ENCODE assay signal across 10 cellular contexts in the genomic region with DNA sequence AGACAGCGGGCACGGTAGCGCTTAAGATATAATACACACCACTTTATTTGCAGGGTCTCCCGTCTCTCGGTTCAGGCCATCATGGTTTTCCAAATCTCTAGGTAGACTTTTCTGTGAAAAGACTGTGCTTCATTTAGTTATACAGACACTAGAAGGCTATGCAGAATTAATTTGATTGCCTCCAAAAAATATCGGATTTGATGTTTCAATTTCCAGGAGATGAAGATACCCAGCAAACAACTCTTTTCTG. TPM values are rescaled to one million over a fixed set of nuclear protein-coding genes. Genes with fewer than 3 reads are reported as not detected.
DNase-seq lines count a peak whose midpoint lies in the region; ATAC-seq and TF ChIP-seq lines count a peak whose summit lies in the region.
"Had no signal": no experiment of that assay in that cellular context is flagged by ENCODE, and none has a peak within 500 bp of the region (broad histone marks: within the 10 kb centered on the region; RNA-seq: fewer than 3 reads in every experiment).

No MANE protein-coding gene starts in this region.

- peaks cover 87% of the 10 kb centered on the region for H3K79me2 ChIP-seq in OCI-LY7 (ENCODE audit: insufficient read depth, low read depth, low read length)

- no peak for TF ChIP-seq CTCF in CD4-positive, alpha-beta T cell (IDR thresholded peaks at IDR 0.05)
- TF ChIP-seq CTCF in OCI-LY7 (conservative IDR thresholded peaks at IDR 0.05; ENCODE audit: low read length) (no peak), fibroblast of pulmonary artery (IDR thresholded peaks at IDR 0.05; ENCODE audit: low read length, missing control alignments) (no peak), prostate gland (IDR thresholded peaks at IDR 0.05) (no peak)

- peaks cover 27% of the 10 kb centered on the region for H3K4me1 Mint-ChIP-seq in CD4-positive, alpha-beta T cell (ENCODE audit: low read depth)
- H3K4me1 Mint-ChIP-seq in T-helper 2 cell treated with Interferon-gamma antibody and Interleukin-4, amounts not matched to agents 5 μg/mL and 100 μg/mL, for 36 hours (ENCODE audit: low read depth) = peaks cover 27% of the 10 kb centered on the region
- H3K4me1 Mint-ChIP-seq in activated CD8-positive, alpha-beta memory T cell treated with anti-CD3 and anti-CD28 coated beads, Interleukin-2, amount 10 ng/mL, durations not matched to agents 7 days and 5 days = peaks cover 37% of the 10 kb centered on the region

- CTCF ChIA-PET in CD4-positive, alpha-beta T cell (lab: Charles Lee) = no interaction called here
- CTCF ChIA-PET in OCI-LY7 (lab: Charles Lee; ENCODE audit: unreplicated experiment) = no interaction called here
- CTCF ChIA-PET in activated CD8-positive, alpha-beta memory T cell treated with anti-CD3 and anti-CD28 coated beads, Interleukin-2, amount 10 ng/mL, durations not matched to agents 7 days and 5 days (lab: Charles Lee) = no interaction called here

- peak overlapping the region; percentile 92 for H3K4me2 ChIP-seq in OCI-LY7 (ENCODE audit: low read length)

- no peaks in the 10 kb centered on the region for H3K27me3 Mint-ChIP-seq in CD4-positive, alpha-beta T cell
- no peaks in the 10 kb centered on the region for H3K27me3 Mint-ChIP-seq in T-helper 2 cell treated with Interferon-gamma antibody and Interleukin-4, amounts not matched to agents 5 μg/mL and 100 μg/mL, for 36 hours (ENCODE audit: low read depth)
- no peaks in the 10 kb centered on the region for H3K27me3 Mint-ChIP-seq in activated CD8-positive, alpha-beta memory T cell treated with anti-CD3 and anti-CD28 coated beads, Interleukin-2, amount 10 ng/mL, durations not matched to agents 7 days and 5 days
- H3K27me3 Mint-ChIP-seq: activated naive CD8-positive, alpha-beta T cell; memory B cell had no signal

- POLR2A ChIA-PET in CD4-positive, alpha-beta T cell (lab: Charles Lee) = interaction anchor here (3.8 kb wide), 1 partner anchor 30 kb away, joined by 100 read pairs; a partner anchor contains a TSS
- POLR2A ChIA-PET in OCI-LY7 (lab: Charles Lee) = no interaction called here

- no peaks in the 10 kb centered on the region for H3K9me3 ChIP-seq in CD4-positive, alpha-beta T cell (ENCODE audit: control insufficient read depth, low read length)
- H3K9me3 ChIP-seq in OCI-LY7 (ENCODE audit: low read length) (no peaks in the 10 kb centered on the region), prostate gland (no peaks in the 10 kb centered on the region)

- peak overlapping the region; percentile 99; the same call in 1 of the 2 replicates for H2AFZ ChIP-seq in OCI-LY7 (ENCODE audit: low read length)

- peak overlapping the region; percentile 74 for H3K27ac ChIP-seq in CD4-positive, alpha-beta T cell (ENCODE audit: low read depth, low read length)
- H3K27ac ChIP-seq in OCI-LY7 (ENCODE audit: low read depth, low read length, poor library complexity, severe bottlenecking) = peak overlapping the region; percentile 45
- H3K27ac ChIP-seq in prostate gland = peak overlapping the region in 1 of 2 donors; percentile 91

- no peak for ATAC-seq in CD4-positive, alpha-beta T cell (ENCODE audit: poor library complexity)
- no peak for ATAC-seq in HG03439 (IDR thresholded peaks at IDR 0.05; ENCODE audit: unreplicated experiment)
- no peak for ATAC-seq in activated CD8-positive, alpha-beta memory T cell treated with anti-CD3 and anti-CD28 coated beads, Interleukin-2, amount 10 ng/mL, durations not matched to agents 7 days and 5 days

- peaks cover 53% of the 10 kb centered on the region for H3K36me3 ChIP-seq in OCI-LY7 (ENCODE audit: insufficient read depth, low read length)
- no peaks in the 10 kb centered on the region for H3K36me3 ChIP-seq in prostate gland

- no peak overlapping the region for H3K27ac Mint-ChIP-seq in CD4-positive, alpha-beta T cell
- no peak overlapping the region for H3K27ac Mint-ChIP-seq in T-helper 2 cell treated with Interferon-gamma antibody and Interleukin-4, amounts not matched to agents 5 μg/mL and 100 μg/mL, for 36 hours
- H3K27ac Mint-ChIP-seq in activated CD8-positive, alpha-beta memory T cell treated with anti-CD3 and anti-CD28 coated beads, Interleukin-2, amount 10 ng/mL, durations not matched to agents 7 days and 5 days = no peak overlapping the region
- H3K27ac Mint-ChIP-seq: activated naive CD8-positive, alpha-beta T cell; memory B cell had no signal

- WGBS in prostate gland = 2% methylated on average over 6 of the region's 6 CpGs

- H3K36me3 Mint-ChIP-seq in CD4-positive, alpha-beta T cell (ENCODE audit: low read depth) = peaks cover 35% of the 10 kb centered on the region
- peaks cover 23% of the 10 kb centered on the region for H3K36me3 Mint-ChIP-seq in T-helper 2 cell treated with Interferon-gamma antibody and Interleukin-4, amounts not matched to agents 5 μg/mL and 100 μg/mL, for 36 hours (ENCODE audit: low read depth)
- H3K36me3 Mint-ChIP-seq in activated CD8-positive, alpha-beta memory T cell treated with anti-CD3 and anti-CD28 coated beads, Interleukin-2, amount 10 ng/mL, durations not matched to agents 7 days and 5 days = peaks cover 26% of the 10 kb centered on the region

- H3K9me3 Mint-ChIP-seq in CD4-positive, alpha-beta T cell = no peaks in the 10 kb centered on the region
- H3K9me3 Mint-ChIP-seq in T-helper 2 cell treated with Interferon-gamma antibody and Interleukin-4, amounts not matched to agents 5 μg/mL and 100 μg/mL, for 36 hours = no peaks in the 10 kb centered on the region
- H3K9me3 Mint-ChIP-seq in activated CD8-positive, alpha-beta memory T cell treated with anti-CD3 and anti-CD28 coated beads, Interleukin-2, amount 10 ng/mL, durations not matched to agents 7 days and 5 days (ENCODE audit: low read depth) = no peaks in the 10 kb centered on the region
- H3K9me3 Mint-ChIP-seq: memory B cell had no signal

- DNase-seq in CD4-positive, alpha-beta T cell = no peak
- DNase-seq in OCI-LY7 (ENCODE audit: low spot score) (no peak), fibroblast of pulmonary artery (ENCODE audit: low read depth) (no peak), prostate gland (ENCODE audit: low spot score) (no peak), NCI-H1694 (lab: John Stamatoyannopoulos, UW) (no peak)
- DNase-seq in T-helper 2 cell treated with Interferon-gamma antibody and Interleukin-4, amounts not matched to agents 5 μg/mL and 100 μg/mL, for 36 hours (ENCODE audit: low spot score) = no peak
- no peak for DNase-seq in activated CD8-positive, alpha-beta memory T cell treated with anti-CD3 and anti-CD28 coated beads, Interleukin-2, amount 10 ng/mL, durations not matched to agents 7 days and 5 days

- H3K9me2 ChIP-seq in OCI-LY7 (ENCODE audit: insufficient read depth, low read length) = no peaks in the 10 kb centered on the region

- no peak overlapping the region for H3K4me3 Mint-ChIP-seq in CD4-positive, alpha-beta T cell
- H3K4me3 Mint-ChIP-seq in T-helper 2 cell treated with Interferon-gamma antibody and Interleukin-4, amounts not matched to agents 5 μg/mL and 100 μg/mL, for 36 hours = no peak overlapping the region
- no peak overlapping the region for H3K4me3 Mint-ChIP-seq in activated CD8-positive, alpha-beta memory T cell treated with anti-CD3 and anti-CD28 coated beads, Interleukin-2, amount 10 ng/mL, durations not matched to agents 7 days and 5 days
- H3K4me3 Mint-ChIP-seq: activated naive CD8-positive, alpha-beta T cell; memory B cell had no signal

- no peaks in the 10 kb centered on the region for H3K27me3 ChIP-seq in CD4-positive, alpha-beta T cell (ENCODE audit: control insufficient read depth, insufficient read depth, low read length)
- no peaks in the 10 kb centered on the region for H3K27me3 ChIP-seq in prostate gland (replicated peaks; ENCODE audit: insufficient read depth)

- peaks cover 31% of the 10 kb centered on the region for H4K20me1 ChIP-seq in OCI-LY7 (ENCODE audit: insufficient read depth, low read length)

- intact Hi-C loops in CD4-positive, alpha-beta T cell (cut with DNase I, micrococcal nuclease) = loop anchor here (1.0 to 10.0 kb wide), 6 partner anchors 25 to 1343 kb away; a partner anchor contains a TSS
- intact Hi-C loops in OCI-LY7 (cut with micrococcal nuclease; ENCODE audit: unreplicated experiment) = loop anchor here (1.0 to 10.0 kb wide), 3 partner anchors 29 to 853 kb away; a partner anchor contains a TSS
- intact Hi-C loops in prostate gland (cut with DNase I) = loop anchor here (2.0 kb wide), 1 partner anchor 804 kb away; a partner anchor contains a TSS

- no peak for TF ChIP-seq POLR2A in prostate gland (IDR thresholded peaks at IDR 0.05)

- BruUV-seq in OCI-LY7 (replicated peaks; lab: Mats Ljungman, UMichigan) = no TSS peak

- H3K4me1 ChIP-seq in OCI-LY7 (ENCODE audit: insufficient read depth, low read length, poor library complexity, severe bottlenecking) = peaks cover 37% of the 10 kb centered on the region
- H3K4me1 ChIP-seq in prostate gland (replicated peaks) = peaks cover 26% of the 10 kb centered on the region

- H3K4me3 ChIP-seq in OCI-LY7 (ENCODE audit: low read depth, low read length, poor library complexity, severe bottlenecking) (peak overlapping the region; percentile 100), fibroblast of pulmonary artery (replicated peaks; ENCODE audit: low read depth, low read length) (peak overlapping the region; percentile 95), prostate gland (peak overlapping the region; percentile 93 to 96)

RNA-seq across cellular contexts. Expression of a gene that starts 0.6 kb away (rescaled TPM):
- total RNA-seq in CD4-positive, alpha-beta T cell = 10 to 100 TPM; 12.6 to 14.1 TPM
- 22.4 and 29.2 TPM in 2 replicates for total RNA-seq in OCI-LY7 (2014; rRNA removed; shearing (Covaris generic))
- total RNA-seq in OCI-LY7 (2022) (23.3 and 30.9 TPM in 2 replicates), prostate gland (10 to 100 TPM; 19.6 to 36.9 TPM)
- total RNA-seq in activated CD8-positive, alpha-beta memory T cell treated with anti-CD3 and anti-CD28 coated beads, Interleukin-2, amount 10 ng/mL, durations not matched to agents 7 days and 5 days = 10 to 100 TPM; 25.6 to 26.8 TPM

RNA-seq across cellular contexts. Expression of a gene that starts 1.7 kb away (rescaled TPM):
- total RNA-seq in CD4-positive, alpha-beta T cell = 100 to 1,000 TPM in 1 of 2 experiments, 10 to 100 TPM in 1; 98.8 to 108 TPM
- total RNA-seq in OCI-LY7 (2014; rRNA removed; shearing (Covaris generic)) = 190 and 219 TPM in 2 replicates
- total RNA-seq in OCI-LY7 (2022) (166 and 193 TPM in 2 replicates), prostate gland (100 to 1,000 TPM; 188 to 234 TPM)
- total RNA-seq in activated CD8-positive, alpha-beta memory T cell treated with anti-CD3 and anti-CD28 coated beads, Interleukin-2, amount 10 ng/mL, durations not matched to agents 7 days and 5 days = 100 to 1,000 TPM; 160 to 198 TPM

RNA-seq across cellular contexts. Expression of a gene that starts 29.6 kb away (rescaled TPM):
- 10 to 100 TPM; 56.9 to 57.1 TPM for total RNA-seq in CD4-positive, alpha-beta T cell
- total RNA-seq in OCI-LY7 (2014; rRNA removed; shearing (Covaris generic)) = 92.8 and 98.5 TPM in 2 replicates
- total RNA-seq in OCI-LY7 (2022) (109 and 115 TPM in 2 replicates), prostate gland (100 to 1,000 TPM in 1 of 2 donors, 10 to 100 TPM in 1; 99.9 to 110 TPM)
- 10 to 100 TPM; 75.4 to 99.7 TPM for total RNA-seq in activated CD8-positive, alpha-beta memory T cell treated with anti-CD3 and anti-CD28 coated beads, Interleukin-2, amount 10 ng/mL, durations not matched to agents 7 days and 5 days
